ENCODE assay signal across 16 cellular contexts in genomic region chr13:93635687-93636086, GRCh38.
A peak's percentile ranks its signal among the peaks of the same experiment; 100 is the strongest.
DNase-seq lines count a peak whose midpoint lies in the region; ATAC-seq and TF ChIP-seq lines count a peak whose summit lies in the region.
"Had no signal": no experiment of that assay in that cellular context is flagged by ENCODE, and none has a peak within 500 bp of the region (broad histone marks: within the 10 kb centered on the region; RNA-seq: fewer than 3 reads in every experiment).

No MANE protein-coding gene starts in this region.

- no peak for TF ChIP-seq CTCF in BJ (IDR thresholded peaks at IDR 0.05; ENCODE audit: insufficient read depth, low read depth, low read length)
- no peak for TF ChIP-seq CTCF in fibroblast of lung (conservative IDR thresholded peaks at IDR 0.05 in 1 of 2, IDR thresholded peaks at IDR 0.05 in 1 of 2; ENCODE audit: low read depth in 1 of 2, low read length in 2 of 2)
- no peak for TF ChIP-seq CTCF in osteocyte (IDR thresholded peaks at IDR 0.05)

- H3K4me3 ChIP-seq in BJ (ENCODE audit: low read depth, low read length) (no peak overlapping the region), fibroblast of lung (replicated peaks in 1 of 4; ENCODE audit: control extremely low read depth in 1 of 4, insufficient read depth in 1 of 4, low read depth in 3 of 4, low read length in 4 of 4) (no peak overlapping the region)
- H3K4me3 ChIP-seq: PC-9 had no signal

- ATAC-seq in HG03565 (IDR thresholded peaks at IDR 0.05; ENCODE audit: unreplicated experiment) (no peak), GM21515 (IDR thresholded peaks at IDR 0.05; ENCODE audit: unreplicated experiment) (no peak), HG03159 (IDR thresholded peaks at IDR 0.05; ENCODE audit: unreplicated experiment) (no peak)
- ATAC-seq: activated CD8-positive, alpha-beta T cell treated with anti-CD3 and anti-CD28 coated beads for 36 hours had no signal

- H3K27ac ChIP-seq in fibroblast of lung (ENCODE audit: insufficient read depth, low read length) = no peak overlapping the region
- H3K27ac ChIP-seq: PC-9 had no signal

- H3K36me3 ChIP-seq in BJ (ENCODE audit: control insufficient read depth, insufficient read depth, low read length) (no peaks in the 10 kb centered on the region), fibroblast of lung (ENCODE audit: control insufficient read depth, insufficient read depth, low read length) (no peaks in the 10 kb centered on the region)

- no peak overlapping the region for H3K9ac ChIP-seq in fibroblast of lung (ENCODE audit: insufficient read depth, low read length)

- H2AFZ ChIP-seq in fibroblast of lung (ENCODE audit: low read length) = no peak overlapping the region
- H2AFZ ChIP-seq: PC-9 had no signal

- no peaks in the 10 kb centered on the region for H3K36me3 Mint-ChIP-seq in osteocyte (ENCODE audit: unreplicated experiment)
- H3K36me3 Mint-ChIP-seq: memory B cell had no signal

- POLR2A ChIA-PET in BJ (lab: Charles Lee) = interaction anchor here (0.6 kb wide), 1 partner anchor 52 kb away, joined by 3 read pairs; no protein-coding TSS in a partner anchor

- no peak overlapping the region for H3K4me3 Mint-ChIP-seq in osteocyte (ENCODE audit: unreplicated experiment)
- H3K4me3 Mint-ChIP-seq: activated CD8-positive, alpha-beta T cell treated with anti-CD3 and anti-CD28 coated beads for 36 hours; B cell; memory B cell; nephron progenitor cell had no signal

- no peaks in the 10 kb centered on the region for H3K79me2 ChIP-seq in fibroblast of lung (ENCODE audit: control insufficient read depth, insufficient read depth, low read length)

- DNase-seq in BJ (ENCODE audit: low read depth) = peak; percentile 37
- peak; percentile 5 for DNase-seq in M059J (ENCODE audit: low read depth)
- peak; percentile 59 to 67 for DNase-seq in fibroblast of lung (ENCODE audit: low read depth in 2 of 2)
- no peak for DNase-seq in osteocyte (ENCODE audit: extremely low spot score, unreplicated experiment)
- no peak for DNase-seq in cortex of kidney (lab: John Stamatoyannopoulos, UW)
- DNase-seq: activated CD8-positive, alpha-beta T cell treated with anti-CD3 and anti-CD28 coated beads for 36 hours; head of caudate nucleus; NCI-H1092; NCI-H69; nephron progenitor cell; PC-9 had no signal

- H3K4me1 Mint-ChIP-seq in osteocyte (ENCODE audit: unreplicated experiment) = peaks cover 13% of the 10 kb centered on the region
- H3K4me1 Mint-ChIP-seq: B cell, memory B cell, nephron progenitor cell had no signal

- CTCF ChIA-PET in BJ (lab: Yijun Ruan, JAX) = interaction anchor here (1.0 kb wide), 1 partner anchor 46 kb away, joined by 3 read pairs; no protein-coding TSS in a partner anchor

- H3K4me1 ChIP-seq in fibroblast of lung (ENCODE audit: control insufficient read depth, extremely low read depth, insufficient read depth, low read length) = no peaks in the 10 kb centered on the region

- no peaks in the 10 kb centered on the region for H3K9me3 Mint-ChIP-seq in osteocyte (ENCODE audit: unreplicated experiment)
- H3K9me3 Mint-ChIP-seq: activated CD8-positive, alpha-beta T cell treated with anti-CD3 and anti-CD28 coated beads for 36 hours; nephron progenitor cell had no signal

- no peak overlapping the region for H3K4me2 ChIP-seq in fibroblast of lung (ENCODE audit: extremely low read depth, insufficient read depth, low read length)
- H3K4me2 ChIP-seq: PC-9 had no signal

- no peaks in the 10 kb centered on the region for H3K27me3 Mint-ChIP-seq in osteocyte (ENCODE audit: unreplicated experiment)
- H3K27me3 Mint-ChIP-seq: B cell, memory B cell had no signal

- H3K27me3 ChIP-seq in BJ (ENCODE audit: control insufficient read depth, insufficient read depth, low read length) = no peaks in the 10 kb centered on the region
- H3K27me3 ChIP-seq in fibroblast of lung (ENCODE audit: control insufficient read depth, insufficient read depth, low read length) = no peaks in the 10 kb centered on the region

- peak overlapping the region; percentile 52 for H3K27ac Mint-ChIP-seq in osteocyte (ENCODE audit: unreplicated experiment)
- H3K27ac Mint-ChIP-seq: activated CD8-positive, alpha-beta T cell treated with anti-CD3 and anti-CD28 coated beads for 36 hours; B cell; memory B cell; nephron progenitor cell had no signal

- H3K9me3 ChIP-seq in fibroblast of lung (ENCODE audit: control insufficient read depth, insufficient read depth, low read depth, low read length) = no peaks in the 10 kb centered on the region

- H4K20me1 ChIP-seq in fibroblast of lung (ENCODE audit: control insufficient read depth, extremely low read depth, insufficient read depth, low read length) = no peaks in the 10 kb centered on the region

Comparison
In these comparisons a context has a peak if more than half of its experiments do, and no peak if none do; other contexts are left out.
1. DNase-seq: peak in BJ (single experiment), M059J (single experiment) and fibroblast of lung (2 of 2); none in osteocyte (single experiment) and cortex of kidney (single experiment).